17 cellular contexts compared by ENCODE assay signal in genomic region chr9:79346350-79347020, GRCh38.
"Had no signal": no experiment of that assay in that cellular context is flagged by ENCODE, and none has a peak within 500 bp of the region (broad histone marks: within the 10 kb centered on the region; RNA-seq: fewer than 3 reads in every experiment).

No MANE protein-coding gene starts in this region.

- H3K36me3 ChIP-seq: right atrium auricular region, thyroid gland, vagina had no signal

- H3K9me3 ChIP-seq: right atrium auricular region, thyroid gland, vagina had no signal

- H3K4me2 ChIP-seq: smooth muscle cell had no signal

- DNase-seq: activated CD4-positive, alpha-beta memory T cell treated with anti-CD3 and anti-CD28 coated beads, Interleukin-2, amount 10 ng/mL, durations not matched to agents 7 days and 5 days; activated naive CD4-positive, alpha-beta T cell; activated T-cell treated with anti-CD3 and anti-CD28 coated beads, Interleukin-2, amount 50 U/mL, for 48 hours; endodermal cell; erythroblast; glutamatergic neuron; immature natural killer cell; left colon; midbrain; naive B cell; thyroid gland had no signal

- H3K27ac ChIP-seq: right atrium auricular region, thyroid gland, vagina, VCaP had no signal

- H3K27me3 ChIP-seq: right atrium auricular region, thyroid gland, vagina had no signal

- H3K4me3 ChIP-seq: lung, right atrium auricular region, smooth muscle cell, thyroid gland, vagina had no signal

- H3K4me1 ChIP-seq: right atrium auricular region, thyroid gland, vagina had no signal

- ATAC-seq: left colon; stimulated activated effector memory CD8-positive, alpha-beta T cell treated with anti-CD3 and anti-CD28 coated beads, Interleukin-12 subunit alpha, Interleukin-12 subunit beta, amount 100 ng/mL, for 72 hours had no signal
